8 cellular contexts compared by ENCODE assay signal in genomic region chr20:48738399-48739304, GRCh38.
DNase-seq lines count a peak whose midpoint lies in the region; ATAC-seq and TF ChIP-seq lines count a peak whose summit lies in the region.

No MANE protein-coding gene starts in this region.

- H3K9me3 Mint-ChIP-seq in activated B cell treated with CpG ODN at 0.5 μM for 24 hours (no peaks in the 10 kb centered on the region), immature natural killer cell (no peaks in the 10 kb centered on the region)

- WGBS in transverse colon (ENCODE audit: low coverage in 1 of 2), 2 donors = 28 to 80% methylated on average over 1 to 11 of the region's 11 CpGs
- WGBS in tibial nerve, 2 donors = 42 to 49% methylated on average over 11 of the region's 11 CpGs
- 50% methylated on average over 11 of the region's 11 CpGs for WGBS in mesenchymal stem cell

- H3K4me1 ChIP-seq in transverse colon (peaks cover 4 to 17% (median 9%) of the 10 kb centered on the region in 4 donors), tibial nerve (peaks cover 0 to 22% (median 13%) of the 10 kb centered on the region in 4 donors), mesenchymal stem cell (ENCODE audit: control insufficient read depth, insufficient read depth, low read depth, low read length) (peaks cover 11% of the 10 kb centered on the region)

- H3K27ac Mint-ChIP-seq in activated B cell treated with CpG ODN at 0.5 μM for 24 hours (peak overlapping the region; percentile 83), immature natural killer cell (peak overlapping the region; percentile 79 to 93 (median 89))

- H3K4me3 ChIP-seq in transverse colon (no peak overlapping the region), tibial nerve (no peak overlapping the region), mesenchymal stem cell (ENCODE audit: insufficient read depth in 1 of 2, low read depth in 1 of 2, low read length in 2 of 2) (no peak overlapping the region)

- H3K4me2 ChIP-seq in mesenchymal stem cell (ENCODE audit: low read length, poor library complexity, severe bottlenecking) = no peak overlapping the region

- in situ Hi-C loops in transverse colon (cut with MboI; ENCODE audit: low pct_ligation_motif_present in 1 of 4, low pct_unique_long_range_greater_than_20kb in 1 of 4, low sequenced_read_pairs in 3 of 4) = no loop called here

- CTCF ChIA-PET in activated B cell treated with CpG ODN at 0.5 μM for 24 hours (lab: Charles Lee) = interaction anchor here (0.7 to 2.6 kb wide), 3 partner anchors 27 to 166 kb away, joined by 3 to 12 read pairs (median 3); no protein-coding TSS in a partner anchor

- H3K18ac ChIP-seq in mesenchymal stem cell (ENCODE audit: low read depth in 1 of 2, low read length in 2 of 2) = no peak overlapping the region

- no peak overlapping the region for H2BK12ac ChIP-seq in mesenchymal stem cell (ENCODE audit: low read length in 2 of 2)

- ATAC-seq in GM18517 (IDR thresholded peaks at IDR 0.05; ENCODE audit: unreplicated experiment) = peak; percentile 67
- peak; percentile 55 for ATAC-seq in HG02623 (IDR thresholded peaks at IDR 0.05; ENCODE audit: unreplicated experiment)
- peak; percentile 72 for ATAC-seq in activated B cell treated with CpG ODN at 0.5 μM for 24 hours (ENCODE audit: low read depth)

- no peak overlapping the region for H2AFZ ChIP-seq in mesenchymal stem cell (ENCODE audit: low read depth, low read length)

- H3K9me3 ChIP-seq in transverse colon (no peaks in the 10 kb centered on the region), tibial nerve (no peaks in the 10 kb centered on the region), mesenchymal stem cell (ENCODE audit: control insufficient read depth, low read length) (no peaks in the 10 kb centered on the region)

- no peak overlapping the region for H2AK5ac ChIP-seq in mesenchymal stem cell (ENCODE audit: low read length, severe bottlenecking)

- H3K4me3 Mint-ChIP-seq in activated B cell treated with CpG ODN at 0.5 μM for 24 hours (peak overlapping the region; percentile 45), immature natural killer cell (peak overlapping the region; percentile 58 to 82 (median 73))

- no peak for TF ChIP-seq CTCF in activated B cell treated with CpG ODN at 0.5 μM for 24 hours (IDR thresholded peaks at IDR 0.05)
- no peak for TF ChIP-seq CTCF in transverse colon (IDR thresholded peaks at IDR 0.05)
- no peak for TF ChIP-seq CTCF in tibial nerve (IDR thresholded peaks at IDR 0.05)

- TF ChIP-seq EP300 in transverse colon (IDR thresholded peaks at IDR 0.05; ENCODE audit: low read depth) = no peak
- TF ChIP-seq EP300 in tibial nerve (IDR thresholded peaks at IDR 0.05) = no peak

- H3K4me1 Mint-ChIP-seq in activated B cell treated with CpG ODN at 0.5 μM for 24 hours (peaks cover 59% of the 10 kb centered on the region), immature natural killer cell (peaks cover 78 to 85% of the 10 kb centered on the region in 2 donors)

- intact Hi-C loops in activated B cell treated with CpG ODN at 0.5 μM for 24 hours (cut with micrococcal nuclease) = loop anchor here (1.0 to 2.0 kb wide), 2 partner anchors 16 to 22 kb away; no protein-coding TSS in a partner anchor
- intact Hi-C loops in transverse colon (cut with DNase I; ENCODE audit: low total_unique reads) = no loop called here

- no peak overlapping the region for H4K91ac ChIP-seq in mesenchymal stem cell (ENCODE audit: low read length)

- H3K36me3 ChIP-seq in transverse colon = no peaks in the 10 kb centered on the region
- H3K36me3 ChIP-seq in tibial nerve = peaks cover 0 to 31% (median 3%) of the 10 kb centered on the region in 3 donors
- H3K36me3 ChIP-seq in mesenchymal stem cell (ENCODE audit: control insufficient read depth in 1 of 2, insufficient read depth in 2 of 2, low read depth in 1 of 2, low read length in 2 of 2) = peaks cover 5 to 21% of the 10 kb centered on the region in 2 experiments

- H2BK120ac ChIP-seq in mesenchymal stem cell (ENCODE audit: low read depth, low read length) = no peak overlapping the region

- no peak overlapping the region for H2BK15ac ChIP-seq in mesenchymal stem cell (ENCODE audit: low read depth, poor library complexity, severe bottlenecking)

- no peak for TF ChIP-seq POLR2A in transverse colon (IDR thresholded peaks at IDR 0.05)
- TF ChIP-seq POLR2A in tibial nerve (IDR thresholded peaks at IDR 0.05) = no peak

- POLR2A ChIA-PET in activated B cell treated with CpG ODN at 0.5 μM for 24 hours (lab: Charles Lee) = interaction anchor here (0.6 to 2.0 kb wide), 14 partner anchors 12 to 183 kb away, joined by 3 to 18 read pairs (median 5); partner anchors contain the start of gene PREX1

- H3K27ac ChIP-seq in transverse colon = peak overlapping the region in 2 of 4 donors; percentile 3 to 7
- no peak overlapping the region for H3K27ac ChIP-seq in tibial nerve
- no peak overlapping the region for H3K27ac ChIP-seq in mesenchymal stem cell (ENCODE audit: low read length, poor library complexity, severe bottlenecking)

- H3K14ac ChIP-seq in mesenchymal stem cell (ENCODE audit: low read length in 2 of 2) = peak overlapping the region in 1 of 2 experiments; percentile 21

- no peak overlapping the region for H3K23ac ChIP-seq in mesenchymal stem cell (ENCODE audit: low read length in 2 of 2)

- H3K36me3 Mint-ChIP-seq in activated B cell treated with CpG ODN at 0.5 μM for 24 hours (ENCODE audit: low read depth) = peaks cover 66% of the 10 kb centered on the region
- peaks cover 13 to 52% (median 18%) of the 10 kb centered on the region in 3 donors for H3K36me3 Mint-ChIP-seq in immature natural killer cell

- H3K27me3 ChIP-seq in transverse colon (no peaks in the 10 kb centered on the region), tibial nerve (no peaks in the 10 kb centered on the region), mesenchymal stem cell (ENCODE audit: control insufficient read depth in 1 of 2, insufficient read depth in 1 of 2, low read length in 2 of 2) (peaks cover 0 to 14% of the 10 kb centered on the region in 2 experiments)

- H3K9ac ChIP-seq in mesenchymal stem cell (ENCODE audit: low read length) = no peak overlapping the region

- no peak for DNase-seq in activated B cell treated with CpG ODN at 0.5 μM for 24 hours
- DNase-seq in immature natural killer cell = peak in 1 of 3 donors; percentile 54
- DNase-seq in Ammon's horn (ENCODE audit: low spot score) = no peak
- no peak for DNase-seq in transverse colon
- DNase-seq in tibial nerve (ENCODE audit: low spot score in 2 of 2) = no peak
- no peak for DNase-seq in mesenchymal stem cell

- H3K79me1 ChIP-seq in mesenchymal stem cell (replicated peaks; ENCODE audit: low read length, poor library complexity, severe bottlenecking) = peaks cover 11% of the 10 kb centered on the region

- H2BK5ac ChIP-seq in mesenchymal stem cell (ENCODE audit: low read depth, low read length, poor library complexity, severe bottlenecking) = no peak overlapping the region

- H4K8ac ChIP-seq in mesenchymal stem cell (ENCODE audit: low read length) = no peak overlapping the region

- no peak overlapping the region for H3K4ac ChIP-seq in mesenchymal stem cell (ENCODE audit: low read depth in 1 of 2, low read length in 2 of 2)

- H3K27me3 Mint-ChIP-seq in activated B cell treated with CpG ODN at 0.5 μM for 24 hours = no peaks in the 10 kb centered on the region
- peaks cover 0 to 13% (median 10%) of the 10 kb centered on the region in 3 donors for H3K27me3 Mint-ChIP-seq in immature natural killer cell (ENCODE audit: low read depth in 3 of 3)
